Comparison of ENCODE assay signal across 14 cellular contexts in the genomic region with DNA sequence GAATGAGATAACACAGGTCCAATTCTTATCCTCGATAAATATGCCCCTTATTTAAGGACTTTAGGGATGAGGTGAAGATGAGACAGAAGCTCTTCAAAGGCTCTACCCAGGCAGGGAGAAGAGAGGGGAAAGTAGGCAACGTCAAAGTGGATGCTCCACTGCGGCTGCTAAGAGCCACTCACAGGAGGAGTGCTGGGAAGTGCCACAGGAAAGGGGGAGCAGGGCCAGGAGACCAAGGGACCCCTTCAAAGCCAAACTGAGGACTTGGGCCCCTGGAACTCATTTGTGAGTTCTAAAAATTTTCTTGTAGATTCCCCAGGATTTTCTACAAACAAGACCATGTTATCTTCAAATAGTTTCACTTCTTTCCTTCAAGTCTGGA. TPM values are rescaled to one million over a fixed set of nuclear protein-coding genes. Genes with fewer than 3 reads are reported as not detected.
DNase-seq lines count a peak whose midpoint lies in the region; ATAC-seq and TF ChIP-seq lines count a peak whose summit lies in the region.
"Had no signal": no experiment of that assay in that cellular context is flagged by ENCODE, and none has a peak within 500 bp of the region (broad histone marks: within the 10 kb centered on the region; RNA-seq: fewer than 3 reads in every experiment).

No MANE protein-coding gene starts in this region.

- H3K36me3 ChIP-seq in ascending aorta (peaks cover 0 to 6% of the 10 kb centered on the region in 2 donors), gastroesophageal sphincter (no peaks in the 10 kb centered on the region), spleen (no peaks in the 10 kb centered on the region)

- H3K9me3 ChIP-seq in ascending aorta (no peaks in the 10 kb centered on the region), gastroesophageal sphincter (no peaks in the 10 kb centered on the region), spleen (no peaks in the 10 kb centered on the region)

- H3K27ac Mint-ChIP-seq in HFFc6: peak overlapping the region; percentile 92
- H3K27ac Mint-ChIP-seq: activated naive CD4-positive, alpha-beta T cell treated with anti-CD3 and anti-CD28 coated beads, Interleukin-2, amount 10 ng/mL, durations not matched to agents 7 days and 5 days; T-helper 2 cell treated with Interferon-gamma antibody and Interleukin-4, amounts not matched to agents 5 μg/mL and 100 μg/mL, for 36 hours had no signal

- H3K36me3 Mint-ChIP-seq in HFFc6 (ENCODE audit: low read depth): peaks cover 16% of the 10 kb centered on the region; the same call in 1 of the 2 replicates
- H3K36me3 Mint-ChIP-seq: activated naive CD4-positive, alpha-beta T cell treated with anti-CD3 and anti-CD28 coated beads, Interleukin-2, amount 10 ng/mL, durations not matched to agents 7 days and 5 days; naive thymus-derived CD8-positive, alpha-beta T cell had no signal

- H3K4me1 ChIP-seq in ascending aorta (peaks cover 3 to 8% of the 10 kb centered on the region in 2 donors), gastroesophageal sphincter (peaks cover 0 to 11% (median 6%) of the 10 kb centered on the region in 3 donors), spleen (peaks cover 0 to 55% (median 10%) of the 10 kb centered on the region in 6 donors)

- H3K4me3 ChIP-seq in ascending aorta (peak overlapping the region; percentile 2 to 39), gastroesophageal sphincter (no peak overlapping the region), spleen (peak overlapping the region in 2 of 8 donors; percentile 14 to 49)

- H3K27me3 Mint-ChIP-seq in HFFc6 (ENCODE audit: insufficient read depth): peaks cover 7% of the 10 kb centered on the region

- H3K27me3 ChIP-seq in ascending aorta (no peaks in the 10 kb centered on the region), gastroesophageal sphincter (no peaks in the 10 kb centered on the region), spleen (replicated peaks in 1 of 7) (no peaks in the 10 kb centered on the region)

- ATAC-seq in gastroesophageal sphincter: no peak
- ATAC-seq in HG02938 (IDR thresholded peaks at IDR 0.05; ENCODE audit: unreplicated experiment): no peak
- ATAC-seq: naive thymus-derived CD8-positive, alpha-beta T cell had no signal

- 92 to 100% methylated on average over 2 to 3 of the region's 3 CpGs for WGBS in gastroesophageal sphincter (ENCODE audit: low coverage in 1 of 2), 2 donors
- WGBS in spleen, 5 donors: 81 to 93% (median 88%) methylated on average over 3 of the region's 3 CpGs

- H3K27ac ChIP-seq in ascending aorta (peak overlapping the region; percentile 89 to 90), gastroesophageal sphincter (peak overlapping the region; percentile 14 to 80 (median 70)), spleen (peak overlapping the region in 5 of 8 donors; percentile 59 to 84 (median 74))

- H3K9me3 Mint-ChIP-seq in HFFc6: no peaks in the 10 kb centered on the region
- H3K9me3 Mint-ChIP-seq: activated naive CD4-positive, alpha-beta T cell treated with anti-CD3 and anti-CD28 coated beads, Interleukin-2, amount 10 ng/mL, durations not matched to agents 7 days and 5 days; naive thymus-derived CD8-positive, alpha-beta T cell; T-helper 2 cell treated with Interferon-gamma antibody and Interleukin-4, amounts not matched to agents 5 μg/mL and 100 μg/mL, for 36 hours had no signal

- TF ChIP-seq CTCF in HFFc6 (IDR thresholded peaks at IDR 0.05): no peak
- TF ChIP-seq CTCF in ascending aorta (IDR thresholded peaks at IDR 0.05): no peak
- TF ChIP-seq CTCF in gastroesophageal sphincter (IDR thresholded peaks at IDR 0.05): no peak
- TF ChIP-seq CTCF in spleen (IDR thresholded peaks at IDR 0.05 in 8 of 11, conservative IDR thresholded peaks at IDR 0.05 in 3 of 11): no peak

- DNase-seq in HFFc6 (no peak), ascending aorta (ENCODE audit: low spot score in 2 of 2) (no peak), spleen (no peak), H4 (ENCODE audit: low spot score) (no peak), HUDEP-2 (lab: John Stamatoyannopoulos, UW; ENCODE audit: unreplicated experiment in 76 of 76) (no peak), AG20443 (ENCODE audit: low spot score) (no peak)
- DNase-seq: activated CD8-positive, alpha-beta memory T cell treated with anti-CD3 and anti-CD28 coated beads for 24 hours; activated naive CD4-positive, alpha-beta T cell treated with anti-CD3 and anti-CD28 coated beads, Interleukin-2, amount 10 ng/mL, durations not matched to agents 7 days and 5 days; H7; naive thymus-derived CD8-positive, alpha-beta T cell; NCI-H2029 had no signal

- intact Hi-C loops in ascending aorta (cut with DNase I) (no loop called here), spleen (cut with DNase I; ENCODE audit: low total_unique reads) (no loop called here)

- TF ChIP-seq EP300 in gastroesophageal sphincter (IDR thresholded peaks at IDR 0.05): no peak

- peak overlapping the region; percentile 82 for H3K4me3 Mint-ChIP-seq in HFFc6
- H3K4me3 Mint-ChIP-seq: activated naive CD4-positive, alpha-beta T cell treated with anti-CD3 and anti-CD28 coated beads, Interleukin-2, amount 10 ng/mL, durations not matched to agents 7 days and 5 days; T-helper 2 cell treated with Interferon-gamma antibody and Interleukin-4, amounts not matched to agents 5 μg/mL and 100 μg/mL, for 36 hours had no signal

- H3K4me1 Mint-ChIP-seq in HFFc6 (ENCODE audit: low read depth): peaks cover 59% of the 10 kb centered on the region

- no peak for TF ChIP-seq POLR2A in gastroesophageal sphincter (IDR thresholded peaks at IDR 0.05)
- TF ChIP-seq POLR2A in spleen (IDR thresholded peaks at IDR 0.05): no peak

RNA-seq across cellular contexts. Expression of a gene that starts 47.3 kb away (rescaled TPM):
- total RNA-seq in HFFc6 (2021; fragmentation: NEBNext Ultra II Directional; extraction: Animal tissue kit (Norgen Biotek cat#: 25700)): 10 to 100 TPM; 44.5 to 53.0 (median 49.3) TPM
- total RNA-seq in ascending aorta (48.5 TPM), gastroesophageal sphincter (10 to 100 TPM; 28.3 to 64.9 (median 36.5) TPM), spleen (100 to 1,000 TPM in 3 of 7 donors, 10 to 100 TPM in 4; 73.8 to 114 (median 81.8) TPM)
- polyA plus RNA-seq in spleen: 10 to 100 TPM in 1 of 3 donors, 1 to 10 TPM in 2; 7.5 to 13.4 (median 8.6) TPM
- total RNA-seq in H4 (2014; rRNA removed; shearing (Covaris generic)): 41.6 and 59.1 TPM in 2 replicates

Comparison
In these comparisons a context has a peak if more than half of its experiments do, and no peak if none do; other contexts are left out.
1. H3K4me3 ChIP-seq: peak in ascending aorta (2 of 2); none in gastroesophageal sphincter (0 of 2).
2. Peak in every context shown above with its lines, with median percentiles within 50 percentile points of each other: H3K27ac ChIP-seq.